ENCODE assay signal across 9 cellular contexts in genomic region chr12:119216084-119216483, GRCh38.
"Had no signal": no experiment of that assay in that cellular context is flagged by ENCODE, and none has a peak within 500 bp of the region (broad histone marks: within the 10 kb centered on the region; RNA-seq: fewer than 3 reads in every experiment).

No MANE protein-coding gene starts in this region.

- H3K4me2 ChIP-seq: GM23338 had no signal

- H3K4me3 ChIP-seq: GM23248, GM23338, HAP-1 had no signal

- H3K4me1 ChIP-seq: HAP-1 had no signal

- H3K27ac ChIP-seq: GM23248 had no signal

- H3K36me3 ChIP-seq: HAP-1 had no signal

- H2AFZ ChIP-seq: GM23248, GM23338 had no signal

- FAIRE-seq: H54 had no signal

- H3K9ac ChIP-seq: GM23248 had no signal

- H3K9me3 ChIP-seq: HAP-1 had no signal

- DNase-seq: GM23248, GOT3, H7, HCEC 1CT, HFFc6 had no signal

- ATAC-seq: GM23338, HCT116 had no signal
